ENCODE assay signal across 1 cellular context in the genomic region with DNA sequence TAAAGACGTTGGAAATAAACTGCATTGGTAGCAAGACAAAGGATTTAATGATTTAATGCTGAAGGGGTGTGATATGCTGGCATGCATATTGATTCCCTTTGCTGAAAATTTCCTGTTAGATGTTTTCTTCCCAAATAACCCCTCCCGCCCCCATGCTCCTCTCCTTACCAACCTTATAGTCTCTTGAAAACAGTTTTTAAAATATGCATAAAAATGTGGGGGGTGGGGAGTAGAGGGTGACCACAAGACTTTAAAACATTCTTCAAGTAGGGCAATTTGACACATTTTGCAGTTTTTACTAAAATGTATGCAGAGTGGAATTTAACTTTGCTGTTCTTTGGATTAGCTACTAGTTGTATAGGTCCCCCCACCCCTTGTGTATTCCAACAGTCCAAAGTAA.
TF ChIP-seq lines count a peak whose summit lies in the region.

No MANE protein-coding gene starts in this region.

TF ChIP-seq in GM23338, 12 proteins besides CTCF, POLR2A, EP300 and RAD21 (continued from another document):
- TF ChIP-seq, protein P1, sequence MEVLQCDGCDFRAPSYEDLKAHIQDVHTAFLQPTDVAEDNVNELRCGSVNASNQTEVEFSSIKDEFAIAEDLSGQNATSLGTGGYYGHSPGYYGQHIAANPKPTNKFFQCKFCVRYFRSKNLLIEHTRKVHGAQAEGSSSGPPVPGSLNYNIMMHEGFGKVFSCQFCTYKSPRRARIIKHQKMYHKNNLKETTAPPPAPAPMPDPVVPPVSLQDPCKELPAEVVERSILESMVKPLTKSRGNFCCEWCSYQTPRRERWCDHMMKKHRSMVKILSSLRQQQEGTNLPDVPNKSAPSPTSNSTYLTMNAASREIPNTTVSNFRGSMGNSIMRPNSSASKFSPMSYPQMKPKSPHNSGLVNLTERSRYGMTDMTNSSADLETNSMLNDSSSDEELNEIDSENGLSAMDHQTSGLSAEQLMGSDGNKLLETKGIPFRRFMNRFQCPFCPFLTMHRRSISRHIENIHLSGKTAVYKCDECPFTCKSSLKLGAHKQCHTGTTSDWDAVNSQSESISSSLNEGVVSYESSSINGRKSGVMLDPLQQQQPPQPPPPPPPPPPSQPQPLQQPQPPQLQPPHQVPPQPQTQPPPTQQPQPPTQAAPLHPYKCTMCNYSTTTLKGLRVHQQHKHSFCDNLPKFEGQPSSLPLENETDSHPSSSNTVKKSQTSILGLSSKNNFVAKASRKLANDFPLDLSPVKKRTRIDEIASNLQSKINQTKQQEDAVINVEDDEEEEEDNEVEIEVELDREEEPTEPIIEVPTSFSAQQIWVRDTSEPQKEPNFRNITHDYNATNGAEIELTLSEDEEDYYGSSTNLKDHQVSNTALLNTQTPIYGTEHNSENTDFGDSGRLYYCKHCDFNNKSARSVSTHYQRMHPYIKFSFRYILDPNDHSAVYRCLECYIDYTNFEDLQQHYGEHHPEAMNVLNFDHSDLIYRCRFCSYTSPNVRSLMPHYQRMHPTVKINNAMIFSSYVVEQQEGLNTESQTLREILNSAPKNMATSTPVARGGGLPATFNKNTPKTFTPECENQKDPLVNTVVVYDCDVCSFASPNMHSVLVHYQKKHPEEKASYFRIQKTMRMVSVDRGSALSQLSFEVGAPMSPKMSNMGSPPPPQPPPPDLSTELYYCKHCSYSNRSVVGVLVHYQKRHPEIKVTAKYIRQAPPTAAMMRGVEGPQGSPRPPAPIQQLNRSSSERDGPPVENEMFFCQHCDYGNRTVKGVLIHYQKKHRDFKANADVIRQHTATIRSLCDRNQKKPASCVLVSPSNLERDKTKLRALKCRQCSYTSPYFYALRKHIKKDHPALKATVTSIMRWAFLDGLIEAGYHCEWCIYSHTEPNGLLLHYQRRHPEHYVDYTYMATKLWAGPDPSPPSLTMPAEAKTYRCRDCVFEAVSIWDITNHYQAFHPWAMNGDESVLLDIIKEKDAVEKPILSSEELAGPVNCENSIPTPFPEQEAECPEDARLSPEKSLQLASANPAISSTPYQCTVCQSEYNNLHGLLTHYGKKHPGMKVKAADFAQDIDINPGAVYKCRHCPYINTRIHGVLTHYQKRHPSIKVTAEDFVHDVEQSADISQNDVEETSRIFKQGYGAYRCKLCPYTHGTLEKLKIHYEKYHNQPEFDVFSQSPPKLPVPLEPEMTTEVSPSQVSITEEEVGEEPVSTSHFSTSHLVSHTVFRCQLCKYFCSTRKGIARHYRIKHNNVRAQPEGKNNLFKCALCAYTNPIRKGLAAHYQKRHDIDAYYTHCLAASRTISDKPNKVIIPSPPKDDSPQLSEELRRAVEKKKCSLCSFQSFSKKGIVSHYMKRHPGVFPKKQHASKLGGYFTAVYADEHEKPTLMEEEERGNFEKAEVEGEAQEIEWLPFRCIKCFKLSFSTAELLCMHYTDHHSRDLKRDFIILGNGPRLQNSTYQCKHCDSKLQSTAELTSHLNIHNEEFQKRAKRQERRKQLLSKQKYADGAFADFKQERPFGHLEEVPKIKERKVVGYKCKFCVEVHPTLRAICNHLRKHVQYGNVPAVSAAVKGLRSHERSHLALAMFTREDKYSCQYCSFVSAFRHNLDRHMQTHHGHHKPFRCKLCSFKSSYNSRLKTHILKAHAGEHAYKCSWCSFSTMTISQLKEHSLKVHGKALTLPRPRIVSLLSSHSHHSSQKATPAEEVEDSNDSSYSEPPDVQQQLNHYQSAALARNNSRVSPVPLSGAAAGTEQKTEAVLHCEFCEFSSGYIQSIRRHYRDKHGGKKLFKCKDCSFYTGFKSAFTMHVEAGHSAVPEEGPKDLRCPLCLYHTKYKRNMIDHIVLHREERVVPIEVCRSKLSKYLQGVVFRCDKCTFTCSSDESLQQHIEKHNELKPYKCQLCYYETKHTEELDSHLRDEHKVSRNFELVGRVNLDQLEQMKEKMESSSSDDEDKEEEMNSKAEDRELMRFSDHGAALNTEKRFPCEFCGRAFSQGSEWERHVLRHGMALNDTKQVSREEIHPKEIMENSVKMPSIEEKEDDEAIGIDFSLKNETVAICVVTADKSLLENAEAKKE (CRISPR knock-in tag; IDR thresholded peaks at IDR 0.05) = no peak
- TF ChIP-seq EZH2phosphoT487 (IDR thresholded peaks at IDR 0.05; ENCODE audit: unreplicated experiment) = no peak
- TF ChIP-seq EZH2 (IDR thresholded peaks at IDR 0.05; ENCODE audit: low read depth, unreplicated experiment) = no peak
- TF ChIP-seq, protein P2, sequence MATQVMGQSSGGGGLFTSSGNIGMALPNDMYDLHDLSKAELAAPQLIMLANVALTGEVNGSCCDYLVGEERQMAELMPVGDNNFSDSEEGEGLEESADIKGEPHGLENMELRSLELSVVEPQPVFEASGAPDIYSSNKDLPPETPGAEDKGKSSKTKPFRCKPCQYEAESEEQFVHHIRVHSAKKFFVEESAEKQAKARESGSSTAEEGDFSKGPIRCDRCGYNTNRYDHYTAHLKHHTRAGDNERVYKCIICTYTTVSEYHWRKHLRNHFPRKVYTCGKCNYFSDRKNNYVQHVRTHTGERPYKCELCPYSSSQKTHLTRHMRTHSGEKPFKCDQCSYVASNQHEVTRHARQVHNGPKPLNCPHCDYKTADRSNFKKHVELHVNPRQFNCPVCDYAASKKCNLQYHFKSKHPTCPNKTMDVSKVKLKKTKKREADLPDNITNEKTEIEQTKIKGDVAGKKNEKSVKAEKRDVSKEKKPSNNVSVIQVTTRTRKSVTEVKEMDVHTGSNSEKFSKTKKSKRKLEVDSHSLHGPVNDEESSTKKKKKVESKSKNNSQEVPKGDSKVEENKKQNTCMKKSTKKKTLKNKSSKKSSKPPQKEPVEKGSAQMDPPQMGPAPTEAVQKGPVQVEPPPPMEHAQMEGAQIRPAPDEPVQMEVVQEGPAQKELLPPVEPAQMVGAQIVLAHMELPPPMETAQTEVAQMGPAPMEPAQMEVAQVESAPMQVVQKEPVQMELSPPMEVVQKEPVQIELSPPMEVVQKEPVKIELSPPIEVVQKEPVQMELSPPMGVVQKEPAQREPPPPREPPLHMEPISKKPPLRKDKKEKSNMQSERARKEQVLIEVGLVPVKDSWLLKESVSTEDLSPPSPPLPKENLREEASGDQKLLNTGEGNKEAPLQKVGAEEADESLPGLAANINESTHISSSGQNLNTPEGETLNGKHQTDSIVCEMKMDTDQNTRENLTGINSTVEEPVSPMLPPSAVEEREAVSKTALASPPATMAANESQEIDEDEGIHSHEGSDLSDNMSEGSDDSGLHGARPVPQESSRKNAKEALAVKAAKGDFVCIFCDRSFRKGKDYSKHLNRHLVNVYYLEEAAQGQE (IDR thresholded peaks at IDR 0.05; ENCODE audit: unreplicated experiment) = no peak
- no peak for TF ChIP-seq ZNF331 (CRISPR knock-in tag; IDR thresholded peaks at IDR 0.05; ENCODE audit: low read depth)
